Comparison of ENCODE assay signal across 8 cellular contexts in the genomic region with DNA sequence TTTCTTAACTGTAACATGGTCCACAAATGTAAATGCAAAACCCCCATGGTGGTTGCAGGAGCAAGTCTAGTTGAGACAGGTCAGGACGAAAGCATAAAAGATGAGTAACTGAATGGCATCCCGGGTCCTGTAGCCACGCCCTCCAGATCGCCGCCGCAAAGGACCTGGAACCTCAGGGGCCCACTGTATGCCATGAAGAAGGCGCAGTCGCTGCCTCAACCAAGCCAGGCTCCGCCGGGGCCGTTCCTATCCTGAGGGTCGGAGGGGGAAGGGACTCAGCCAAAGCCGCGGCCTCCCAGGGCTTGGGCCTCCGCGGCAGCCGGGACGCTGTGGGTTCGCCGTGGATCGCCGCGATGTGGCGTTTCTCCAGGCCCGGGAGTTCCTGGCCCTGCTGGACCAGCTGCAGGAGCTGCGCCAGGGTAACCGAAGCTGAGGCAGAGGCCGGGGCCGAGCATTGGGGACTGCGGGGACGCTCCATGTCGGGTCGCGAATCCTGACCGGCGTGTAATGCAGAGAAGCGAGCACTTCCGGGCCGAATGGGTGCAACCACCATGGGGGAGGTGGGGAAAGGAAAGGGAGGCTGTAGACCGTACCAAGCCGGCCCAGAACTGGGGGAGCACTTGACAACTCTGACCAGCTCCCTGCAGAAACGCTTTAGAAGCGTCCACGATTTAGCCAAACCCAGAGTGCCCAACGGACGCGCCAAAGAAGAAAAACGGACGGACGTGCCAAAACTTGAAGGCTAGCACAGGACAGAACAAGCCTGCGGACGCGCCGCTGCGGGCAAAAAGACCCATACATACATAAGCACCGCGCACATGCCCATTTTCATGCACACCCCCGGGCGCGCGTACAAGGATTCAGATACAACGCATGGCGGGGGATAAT. TPM values are rescaled to one million over a fixed set of nuclear protein-coding genes. Genes with fewer than 3 reads are reported as not detected.
A peak's percentile ranks its signal among the peaks of the same experiment; 100 is the strongest.
DNase-seq lines count a peak whose midpoint lies in the region; ATAC-seq, FAIRE-seq and TF ChIP-seq lines count a peak whose summit lies in the region.

No MANE protein-coding gene starts in this region.

- TF ChIP-seq CTCF in right atrium auricular region (IDR thresholded peaks at IDR 0.05) (no peak), psoas muscle (IDR thresholded peaks at IDR 0.05) (no peak)

- H3K4me3 Mint-ChIP-seq in T-helper 17 cell: peak overlapping the region; percentile 96

- intact Hi-C loops in psoas muscle (cut with DNase I): loop anchor here in 1 of 2 donors (10.0 kb wide), 1 partner anchor 624 kb away; a partner anchor contains a TSS

- no peaks in the 10 kb centered on the region for H3K27me3 ChIP-seq in right atrium auricular region
- no peaks in the 10 kb centered on the region for H3K27me3 ChIP-seq in psoas muscle (ENCODE audit: insufficient read depth in 3 of 3, low read length in 2 of 3)

- H3K4me1 ChIP-seq in right atrium auricular region (peaks cover 0 to 27% of the 10 kb centered on the region in 2 donors), psoas muscle (peaks cover 20% of the 10 kb centered on the region), urinary bladder (ENCODE audit: insufficient read depth) (no peaks in the 10 kb centered on the region)

- H3K9me3 ChIP-seq in T-helper 17 cell (ENCODE audit: control insufficient read depth, low read length, poor library complexity, severe bottlenecking) (no peaks in the 10 kb centered on the region), right atrium auricular region (no peaks in the 10 kb centered on the region), psoas muscle (no peaks in the 10 kb centered on the region)

- H3K27ac ChIP-seq in angular gyrus (ENCODE audit: low read depth, low read length) (peak overlapping the region; percentile 88), right atrium auricular region (peak overlapping the region; percentile 85 to 92), psoas muscle (peak overlapping the region; percentile 97), urinary bladder (ENCODE audit: low read depth) (peak overlapping the region; percentile 90)

- H3K36me3 Mint-ChIP-seq in T-helper 17 cell (ENCODE audit: low read depth): no peaks in the 10 kb centered on the region

- H3K4me3 ChIP-seq in right atrium auricular region (peak overlapping the region; percentile 82 to 86), psoas muscle (peak overlapping the region; percentile 82), urinary bladder (ENCODE audit: low read depth, low read length) (peak overlapping the region; percentile 58)

- H3K4me1 Mint-ChIP-seq in T-helper 17 cell: peaks cover 6% of the 10 kb centered on the region

- peak; percentile 92 for FAIRE-seq in GM12891 (lab: Jason Lieb, UNC)

- H3K27me3 Mint-ChIP-seq in T-helper 17 cell: no peaks in the 10 kb centered on the region

- peak; percentile 89 for DNase-seq in GM12891 (ENCODE audit: insufficient read length, low spot score)
- DNase-seq in NCI-H1436 treated with DMSO at 0.1 percent for 48 hours (lab: John Stamatoyannopoulos, UW): peak; percentile 62
- DNase-seq in T-helper 17 cell: peak; percentile 70 to 75 (median 74)
- DNase-seq in right atrium auricular region (ENCODE audit: low spot score): peak; percentile 91
- peak; percentile 95 to 97 for DNase-seq in psoas muscle

- TF ChIP-seq POLR2A in GM12891 (IDR thresholded peaks at IDR 0.05; ENCODE audit: low read depth, low read length): peak; percentile 98

- peak overlapping the region; percentile 94 for H3K27ac Mint-ChIP-seq in T-helper 17 cell

- peak; percentile 92 for ATAC-seq in HG02798 (IDR thresholded peaks at IDR 0.05; ENCODE audit: poor library complexity, unreplicated experiment)
- ATAC-seq in T-helper 17 cell: peak; percentile 96
- peak; percentile 96 to 98 (median 97) for ATAC-seq in psoas muscle

- 0 to 1% (median 0%) methylated on average over 61 to 63 of the region's 63 CpGs for WGBS in psoas muscle, 3 donors
- WGBS in urinary bladder: under 1% methylated on average over 63 of the region's 63 CpGs

- H3K36me3 ChIP-seq in right atrium auricular region (peaks cover 13% of the 10 kb centered on the region), psoas muscle (ENCODE audit: insufficient read depth in 1 of 2, low read depth in 1 of 2) (peaks cover 6 to 32% of the 10 kb centered on the region in 2 donors), urinary bladder (ENCODE audit: insufficient read depth) (peaks cover 2% of the 10 kb centered on the region)

TF ChIP-seq in GM12891, 5 proteins besides CTCF, POLR2A, EP300 and RAD21:
- TF ChIP-seq TAF1 (IDR thresholded peaks at IDR 0.05; ENCODE audit: low read depth, low read length) (peak; percentile 82), SPI1 (IDR thresholded peaks at IDR 0.05; ENCODE audit: low read depth, low read length) (peak; percentile 34; the same call in 1 of the 2 replicates), PAX5 (IDR thresholded peaks at IDR 0.05; ENCODE audit: insufficient read depth, low read length, severe bottlenecking) (no peak), POU2F2 (IDR thresholded peaks at IDR 0.05; ENCODE audit: low read depth, low read length) (peak; percentile 77; the same call in 1 of the 2 replicates), POLR2AphosphoS5 (IDR thresholded peaks at IDR 0.05; ENCODE audit: low read depth, low read length) (peak; percentile 98)

RNA-seq across cellular contexts. Expression of a gene that starts 11.1 kb away (rescaled TPM):
- polyA plus RNA-seq in GM12891 (2012; ENCODE audit: low read depth, missing spikeins): 54.5 TPM
- total RNA-seq in T-helper 17 cell (10 to 100 TPM; 61.7 to 73.9 TPM), right atrium auricular region (10 to 100 TPM; 63.3 to 66.7 TPM), psoas muscle (10 to 100 TPM; 50.7 to 70.4 (median 62.9) TPM), urinary bladder (96.9 TPM)
- polyA plus RNA-seq in psoas muscle (100 to 1,000 TPM in 1 of 3 donors, 10 to 100 TPM in 2; 35.5 to 107 (median 90.6) TPM), urinary bladder (48.8 TPM)

RNA-seq across cellular contexts. Expression of a gene that starts 25.3 kb away (rescaled TPM):
- polyA plus RNA-seq in GM12891 (2012; ENCODE audit: low read depth, missing spikeins): 1.4 TPM
- total RNA-seq in T-helper 17 cell: 10 to 100 TPM in 1 of 2 donors, 1 to 10 TPM in 1; 1.8 to 35.0 TPM
- 1 to 10 TPM in 1 of 2 donors, not detected in 1; 1.6 TPM for total RNA-seq in right atrium auricular region
- not detected for total RNA-seq in psoas muscle
- under 1 TPM in 1 of 3 donors, not detected in 2; 0.09 TPM for polyA plus RNA-seq in psoas muscle
- total RNA-seq in urinary bladder: not detected
- polyA plus RNA-seq in urinary bladder: not detected

RNA-seq across cellular contexts. Expression of a gene that starts 38.7 kb away (rescaled TPM):
- 67.4 TPM for polyA plus RNA-seq in GM12891 (2012; ENCODE audit: low read depth, missing spikeins)
- total RNA-seq in T-helper 17 cell (10 to 100 TPM; 45.7 to 51.9 TPM), right atrium auricular region (10 to 100 TPM; 22.0 to 26.5 TPM), psoas muscle (10 to 100 TPM in 2 of 4 donors, 1 to 10 TPM in 2; 6.8 to 11.9 (median 9.5) TPM), urinary bladder (15.8 TPM)
- polyA plus RNA-seq in psoas muscle (10 to 100 TPM in 2 of 3 donors, 1 to 10 TPM in 1; 5.7 to 13.7 (median 10.8) TPM), urinary bladder (43.8 TPM)

Comparison
In these comparisons a context has a peak if more than half of its experiments do, and no peak if none do; other contexts are left out.
1. Peak in every context shown above with its lines: DNase-seq, ATAC-seq, H3K4me3 ChIP-seq and H3K27ac ChIP-seq.